15 cellular contexts compared by ENCODE assay signal in the genomic region with DNA sequence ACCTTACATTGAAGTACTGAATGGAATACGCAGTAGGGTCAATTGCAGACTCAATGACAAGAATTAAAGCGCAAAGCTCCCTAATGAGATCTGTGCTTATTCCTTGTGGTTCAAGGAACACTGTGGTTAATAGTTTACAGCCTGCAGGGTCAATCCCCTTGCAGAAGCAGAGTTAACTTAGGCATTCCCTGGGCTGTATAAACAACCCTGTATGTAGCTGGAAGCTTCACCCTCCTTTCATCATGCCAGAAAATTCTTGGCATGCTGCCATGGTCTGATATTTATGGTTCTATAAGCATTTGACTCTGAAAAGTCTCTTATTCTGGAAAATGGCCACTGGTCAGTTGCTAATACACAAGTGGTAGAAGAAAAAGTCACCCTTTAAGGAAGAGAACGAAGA.
DNase-seq lines count a peak whose midpoint lies in the region; FAIRE-seq and TF ChIP-seq lines count a peak whose summit lies in the region.
"Had no signal": no experiment of that assay in that cellular context is flagged by ENCODE, and none has a peak within 500 bp of the region (broad histone marks: within the 10 kb centered on the region; RNA-seq: fewer than 3 reads in every experiment).

No MANE protein-coding gene starts in this region.

- H3K4me3 Mint-ChIP-seq in nephron progenitor cell, result no peak overlapping the region

- H3K27me3 Mint-ChIP-seq in nephron progenitor cell (ENCODE audit: low read depth, poor library complexity), result peaks cover 3% of the 10 kb centered on the region

- no peak overlapping the region for H3K27ac Mint-ChIP-seq in nephron progenitor cell

- TF ChIP-seq CTCF in epithelial cell of proximal tubule (conservative IDR thresholded peaks at IDR 0.05; ENCODE audit: low read depth, low read length) (no peak), nephron progenitor cell (IDR thresholded peaks at IDR 0.05) (no peak), D721Med (IDR thresholded peaks at IDR 0.05; ENCODE audit: insufficient read depth, missing control alignments) (no peak)

- no peak for FAIRE-seq in D721Med (lab: Jason Lieb, UNC)

- H3K36me3 Mint-ChIP-seq in nephron progenitor cell (ENCODE audit: low read depth), result no peaks in the 10 kb centered on the region

- no peaks in the 10 kb centered on the region for H3K4me1 Mint-ChIP-seq in nephron progenitor cell

- DNase-seq in DMS 273 (lab: John Stamatoyannopoulos, UW; ENCODE audit: unreplicated experiment), result peak; percentile 43
- DNase-seq in DMS 273 treated with DMSO at 0.1 percent for 48 hours (lab: John Stamatoyannopoulos, UW), result no peak
- DNase-seq in NCI-H2227 (lab: John Stamatoyannopoulos, UW; ENCODE audit: unreplicated experiment), result peak; percentile 64
- peak; percentile 67 for DNase-seq in epithelial cell of proximal tubule (ENCODE audit: low read depth)
- peak; percentile 45 for DNase-seq in mucosa of gallbladder (ENCODE audit: low spot score)
- no peak for DNase-seq in midbrain (lab: John Stamatoyannopoulos, UW)
- DNase-seq in nephron progenitor cell, result no peak
- no peak for DNase-seq in D721Med (ENCODE audit: insufficient read length, low spot score)
- DNase-seq: activated CD4-positive, alpha-beta T cell treated with anti-CD3 and anti-CD28 coated beads, Interleukin-2, amount 50 U/mL, for 48 hours; activated T-cell treated with anti-CD3 and anti-CD28 coated beads, Interleukin-2, amount 50 U/mL, for 48 hours; central memory CD4-positive, alpha-beta T cell; occipital lobe; PC-9; tibial artery had no signal

- H3K4me3 ChIP-seq in epithelial cell of proximal tubule (ENCODE audit: low read depth, low read length), result no peak overlapping the region
- H3K4me3 ChIP-seq: BLaER1, PC-9, tibial artery had no signal

- no peaks in the 10 kb centered on the region for H3K9me3 Mint-ChIP-seq in nephron progenitor cell

Comparison
In these comparisons a context has a peak if more than half of its experiments do, and no peak if none do; other contexts are left out.
1. DNase-seq: peak in DMS 273 (single experiment), NCI-H2227 (single experiment), epithelial cell of proximal tubule (single experiment) and mucosa of gallbladder (single experiment); none in DMS 273 treated with DMSO at 0.1 percent for 48 hours (single experiment), midbrain (single experiment), nephron progenitor cell (single experiment) and D721Med (single experiment).